In genomic region chr1:15523104-15523921, GRCh38 we compare ENCODE assay signal across 9 cellular contexts. TPM values are rescaled to one million over a fixed set of nuclear protein-coding genes. Genes with fewer than 3 reads are reported as not detected.
DNase-seq lines count a peak whose midpoint lies in the region; ATAC-seq and TF ChIP-seq lines count a peak whose summit lies in the region.
"Had no signal": no experiment of that assay in that cellular context is flagged by ENCODE, and none has a peak within 500 bp of the region (broad histone marks: within the 10 kb centered on the region; RNA-seq: fewer than 3 reads in every experiment).

No MANE protein-coding gene starts in this region.

- peak overlapping the region; percentile 82 for H3K4me3 Mint-ChIP-seq in stimulated activated naive CD8-positive, alpha-beta T cell treated with anti-CD3 and anti-CD28 coated beads, Interleukin-15, Interleukin-2, amounts not matched to agents 100 ng/mL and 50 ng/mL, for 24 hours

- DNase-seq in stimulated activated naive CD8-positive, alpha-beta T cell treated with anti-CD3 and anti-CD28 coated beads, Interleukin-15, Interleukin-2, amounts not matched to agents 100 U/mL and 50 U/mL, for 24 hours = no peak
- DNase-seq in mammary epithelial cell (no peak), DMS53 (lab: John Stamatoyannopoulos, UW) (no peak), NCI-H2081 (lab: John Stamatoyannopoulos, UW) (no peak), epidermal melanocyte (ENCODE audit: insufficient read length, low spot score) (no peak)

- H3K4me2 ChIP-seq in mammary epithelial cell (ENCODE audit: insufficient read depth, low read depth, low read length) = peak overlapping the region; percentile 71

- no peak for TF ChIP-seq CTCF in mammary epithelial cell (conservative IDR thresholded peaks at IDR 0.05 in 1 of 2, IDR thresholded peaks at IDR 0.05 in 1 of 2; ENCODE audit: extremely low read depth in 1 of 2, insufficient read depth in 1 of 2, low read depth in 1 of 2, low read length in 2 of 2)

- in situ Hi-C loops in mammary epithelial cell (cut with MboI; ENCODE audit: low sequenced_read_pairs in 2 of 2) = no loop called here

- CTCF ChIA-PET in mammary epithelial cell (lab: Charles Lee; ENCODE audit: low non-redundant PET) = interaction anchor here (0.7 kb wide), 1 partner anchor 59 kb away, joined by 4 read pairs; no protein-coding TSS in a partner anchor

- H4K20me1 ChIP-seq in mammary epithelial cell (ENCODE audit: insufficient read depth, low read length) = no peaks in the 10 kb centered on the region

- H3K27ac Mint-ChIP-seq in stimulated activated naive CD8-positive, alpha-beta T cell treated with anti-CD3 and anti-CD28 coated beads, Interleukin-15, Interleukin-2, amounts not matched to agents 100 ng/mL and 50 ng/mL, for 24 hours = peak overlapping the region; percentile 49

- H3K4me3 ChIP-seq in mammary epithelial cell (replicated peaks in 1 of 3; ENCODE audit: insufficient read depth in 1 of 3, low read depth in 2 of 3, low read length in 3 of 3) (peak overlapping the region; percentile 41 to 76 (median 64)), mononuclear cell (ENCODE audit: low read length) (peak overlapping the region; percentile 48)

- no peaks in the 10 kb centered on the region for H3K27me3 ChIP-seq in mammary epithelial cell (ENCODE audit: insufficient read depth, low read length)
- H3K27me3 ChIP-seq in mononuclear cell (ENCODE audit: insufficient read depth, low read length) = no peaks in the 10 kb centered on the region

- H3K4me1 Mint-ChIP-seq in stimulated activated naive CD8-positive, alpha-beta T cell treated with anti-CD3 and anti-CD28 coated beads, Interleukin-15, Interleukin-2, amounts not matched to agents 100 ng/mL and 50 ng/mL, for 24 hours (ENCODE audit: low read depth) = peaks cover 44% of the 10 kb centered on the region

- BruUV-seq in mammary epithelial cell (replicated peaks; lab: Mats Ljungman, UMichigan) = TSS peak; percentile 39

- H3K4me1 ChIP-seq in mammary epithelial cell (ENCODE audit: insufficient read depth, low read length) = peaks cover 14% of the 10 kb centered on the region
- peaks cover 45% of the 10 kb centered on the region for H3K4me1 ChIP-seq in mononuclear cell (ENCODE audit: insufficient read depth, low read length)

- no peaks in the 10 kb centered on the region for H3K9me3 Mint-ChIP-seq in stimulated activated naive CD8-positive, alpha-beta T cell treated with anti-CD3 and anti-CD28 coated beads, Interleukin-15, Interleukin-2, amounts not matched to agents 100 ng/mL and 50 ng/mL, for 24 hours

- H3K27ac ChIP-seq in mammary epithelial cell (ENCODE audit: insufficient read depth, low read depth, low read length) = peak overlapping the region; percentile 48

- 74% methylated on average over 12 of the region's 12 CpGs for WGBS in mammary epithelial cell (ENCODE audit: low coverage, missing lambda C conversion rate)

- H2AFZ ChIP-seq in mammary epithelial cell (ENCODE audit: low read depth, low read length) = peak overlapping the region; percentile 78

- peak overlapping the region; percentile 58 for H3K9ac ChIP-seq in mammary epithelial cell (ENCODE audit: insufficient read depth, low read length)

- dilution Hi-C loops in mammary epithelial cell (cut with HindIII; ENCODE audit: low sequenced_read_pairs) = no loop called here

- no peaks in the 10 kb centered on the region for H3K36me3 Mint-ChIP-seq in stimulated activated naive CD8-positive, alpha-beta T cell treated with anti-CD3 and anti-CD28 coated beads, Interleukin-15, Interleukin-2, amounts not matched to agents 100 ng/mL and 50 ng/mL, for 24 hours (ENCODE audit: low read depth)

- intact Hi-C loops in mammary epithelial cell (cut with micrococcal nuclease) = loop anchor here (10.0 kb wide), 1 partner anchor 369 kb away; the partner anchor contains the start of gene TMEM51

- no peak for ATAC-seq in stimulated activated naive CD8-positive, alpha-beta T cell treated with anti-CD3 and anti-CD28 coated beads, Interleukin-15, Interleukin-2, amounts not matched to agents 100 U/mL and 50 U/mL, for 24 hours
- ATAC-seq in GM21447 (IDR thresholded peaks at IDR 0.05; ENCODE audit: unreplicated experiment) = no peak

- H3K36me3 ChIP-seq in mammary epithelial cell (ENCODE audit: insufficient read depth, low read length) = no peaks in the 10 kb centered on the region

- no peaks in the 10 kb centered on the region for H3K27me3 Mint-ChIP-seq in stimulated activated naive CD8-positive, alpha-beta T cell treated with anti-CD3 and anti-CD28 coated beads, Interleukin-15, Interleukin-2, amounts not matched to agents 100 ng/mL and 50 ng/mL, for 24 hours

- H3K79me2 ChIP-seq in mammary epithelial cell (ENCODE audit: insufficient read depth, low read length) = peaks cover 13% of the 10 kb centered on the region

- H3K9me3 ChIP-seq in mammary epithelial cell (replicated peaks; ENCODE audit: insufficient read depth, low read length) = no peaks in the 10 kb centered on the region
- H3K9me3 ChIP-seq in mononuclear cell (ENCODE audit: low read depth, low read length) = no peaks in the 10 kb centered on the region

RNA-seq across cellular contexts. Expression of gene CASP9, which starts 0.7 kb away (rescaled TPM):
- 1 to 10 TPM; 4.8 to 5.0 TPM for total RNA-seq in mammary epithelial cell
- 5.2 TPM for polyA plus RNA-seq in mammary epithelial cell
- 17.1 TPM for polyA minus RNA-seq in mammary epithelial cell
- 12.0 TPM for total RNA-seq in mononuclear cell

RNA-seq across cellular contexts. Expression of gene DNAJC16, which starts 3.3 kb away (rescaled TPM):
- total RNA-seq in mammary epithelial cell (10 to 100 TPM; 16.0 to 23.8 TPM), mononuclear cell (8.9 TPM)
- polyA plus RNA-seq in mammary epithelial cell = 12.1 TPM
- polyA minus RNA-seq in mammary epithelial cell = 17.4 TPM

RNA-seq across cellular contexts. Expression of gene CELA2B, which starts 47.4 kb away (rescaled TPM):
- total RNA-seq in mammary epithelial cell = not detected
- polyA plus RNA-seq in mammary epithelial cell = not detected
- polyA minus RNA-seq in mammary epithelial cell = not detected
- total RNA-seq in mononuclear cell = not detected
- total RNA-seq: pulmonary artery endothelial cell had no signal
